8 cellular contexts compared by ENCODE assay signal in genomic region chr2:224584111-224584764, GRCh38. TPM values are rescaled to one million over a fixed set of nuclear protein-coding genes. Genes with fewer than 3 reads are reported as not detected.
DNase-seq lines count a peak whose midpoint lies in the region; ATAC-seq lines count a peak whose summit lies in the region.

No MANE protein-coding gene starts in this region.

- ATAC-seq in GM21528 (IDR thresholded peaks at IDR 0.05; ENCODE audit: low FRiP score, unreplicated experiment) (peak; percentile 11), HG02642 (IDR thresholded peaks at IDR 0.05; ENCODE audit: poor library complexity, unreplicated experiment) (no peak)
- peak; percentile 4 for ATAC-seq in activated T-cell treated with anti-CD3 and anti-CD28 coated beads, Interleukin-2, amount 50 U/mL, for 4 hours
- no peak for ATAC-seq in natural killer cell treated with Interleukin-12 subunit alpha and Interleukin-12 subunit beta and Interleukin-15 and Interleukin-18, amount 100 ng/mL, for 72 hours

- no peaks in the 10 kb centered on the region for H3K27me3 Mint-ChIP-seq in activated T-cell treated with anti-CD3 and anti-CD28 coated beads, Interleukin-2, amount 50 U/mL, for 4 hours (ENCODE audit: low read depth)
- no peaks in the 10 kb centered on the region for H3K27me3 Mint-ChIP-seq in natural killer cell treated with Interleukin-12 subunit alpha and Interleukin-12 subunit beta and Interleukin-15 and Interleukin-18, amount 100 ng/mL, for 72 hours

- H3K4me3 ChIP-seq in MG63, result peak overlapping the region; percentile 81

- peak overlapping the region; percentile 94 to 96 for H3K27ac Mint-ChIP-seq in natural killer cell treated with Interleukin-12 subunit alpha and Interleukin-12 subunit beta and Interleukin-15 and Interleukin-18, amount 100 ng/mL, for 72 hours

- no peaks in the 10 kb centered on the region for H3K9me3 ChIP-seq in MG63

- H3K4me3 Mint-ChIP-seq in activated T-cell treated with anti-CD3 and anti-CD28 coated beads, Interleukin-2, amount 50 U/mL, for 4 hours, result peak overlapping the region; percentile 99
- H3K4me3 Mint-ChIP-seq in natural killer cell treated with Interleukin-12 subunit alpha and Interleukin-12 subunit beta and Interleukin-15 and Interleukin-18, amount 100 ng/mL, for 72 hours, result peak overlapping the region; percentile 98

- H3K36me3 ChIP-seq in MG63, result peaks cover 13% of the 10 kb centered on the region; the same call in 1 of the 2 replicates

- H3K4me1 Mint-ChIP-seq in activated T-cell treated with anti-CD3 and anti-CD28 coated beads, Interleukin-2, amount 50 U/mL, for 4 hours (ENCODE audit: low read depth), result peaks cover 51% of the 10 kb centered on the region
- H3K4me1 Mint-ChIP-seq in natural killer cell treated with Interleukin-12 subunit alpha and Interleukin-12 subunit beta and Interleukin-15 and Interleukin-18, amount 100 ng/mL, for 72 hours (ENCODE audit: low read depth in 2 of 2), result peaks cover 32 to 33% of the 10 kb centered on the region in 2 donors

- H3K27me3 ChIP-seq in MG63, result no peaks in the 10 kb centered on the region

- H3K36me3 Mint-ChIP-seq in activated T-cell treated with anti-CD3 and anti-CD28 coated beads, Interleukin-2, amount 50 U/mL, for 4 hours (ENCODE audit: insufficient read depth), result peaks cover 12% of the 10 kb centered on the region
- H3K36me3 Mint-ChIP-seq in natural killer cell treated with Interleukin-12 subunit alpha and Interleukin-12 subunit beta and Interleukin-15 and Interleukin-18, amount 100 ng/mL, for 72 hours, result peaks cover 6% of the 10 kb centered on the region

- H3K9me3 Mint-ChIP-seq in activated T-cell treated with anti-CD3 and anti-CD28 coated beads, Interleukin-2, amount 50 U/mL, for 4 hours, result no peaks in the 10 kb centered on the region
- H3K9me3 Mint-ChIP-seq in natural killer cell treated with Interleukin-12 subunit alpha and Interleukin-12 subunit beta and Interleukin-15 and Interleukin-18, amount 100 ng/mL, for 72 hours, result no peaks in the 10 kb centered on the region

- DNase-seq in COLO668 (lab: John Stamatoyannopoulos, UW; ENCODE audit: unreplicated experiment) (peak; percentile 18), MG63 (peak; percentile 29), fibroblast of peridontal ligament (ENCODE audit: extremely low read depth) (peak; percentile 45), NCI-H524 treated with DMSO at 0.1 percent for 48 hours (lab: John Stamatoyannopoulos, UW) (no peak)
- DNase-seq in activated T-cell treated with anti-CD3 and anti-CD28 coated beads, Interleukin-2, amount 50 U/mL, for 4 hours, result peak; percentile 18
- DNase-seq in natural killer cell treated with Interleukin-12 subunit alpha and Interleukin-12 subunit beta and Interleukin-15 and Interleukin-18, amount 100 ng/mL, for 72 hours (ENCODE audit: low spot score), result no peak

RNA-seq across cellular contexts. Expression of gene CUL3, which starts 0.9 kb away (rescaled TPM):
- total RNA-seq in MG63 (2014; rRNA removed; shearing (Covaris generic); ENCODE audit: low replicate concordance), result 55.6 and 68.9 TPM in 2 replicates
- total RNA-seq in activated T-cell treated with anti-CD3 and anti-CD28 coated beads, Interleukin-2, amount 50 U/mL, for 4 hours, result 10 to 100 TPM; 83.4 to 88.8 (median 85.2) TPM
- 100 to 1,000 TPM in 1 of 2 donors, 10 to 100 TPM in 1; 86.4 to 103 TPM for total RNA-seq in natural killer cell treated with Interleukin-12 subunit alpha and Interleukin-12 subunit beta and Interleukin-15 and Interleukin-18, amount 100 ng/mL, for 72 hours

Comparison
In these comparisons a context has a peak if more than half of its experiments do, and no peak if none do; other contexts are left out.
1. DNase-seq: peak in COLO668 (single experiment), MG63 (single experiment), activated T-cell treated with anti-CD3 and anti-CD28 coated beads, Interleukin-2, amount 50 U/mL, for 4 hours (single experiment) and fibroblast of peridontal ligament (single experiment); none in natural killer cell treated with Interleukin-12 subunit alpha and Interleukin-12 subunit beta and Interleukin-15 and Interleukin-18, amount 100 ng/mL, for 72 hours (single experiment) and NCI-H524 treated with DMSO at 0.1 percent for 48 hours (single experiment).
2. ATAC-seq: peak in GM21528 (single experiment) and activated T-cell treated with anti-CD3 and anti-CD28 coated beads, Interleukin-2, amount 50 U/mL, for 4 hours (2 of 2); none in natural killer cell treated with Interleukin-12 subunit alpha and Interleukin-12 subunit beta and Interleukin-15 and Interleukin-18, amount 100 ng/mL, for 72 hours (0 of 2) and HG02642 (single experiment).